Comparison of ENCODE assay signal across 8 cellular contexts in genomic region chr10:114403545-114404161, GRCh38. TPM values are rescaled to one million over a fixed set of nuclear protein-coding genes. Genes with fewer than 3 reads are reported as not detected.
DNase-seq lines count a peak whose midpoint lies in the region; ATAC-seq, FAIRE-seq and TF ChIP-seq lines count a peak whose summit lies in the region.

No MANE protein-coding gene starts in this region.

- peak; percentile 17 for FAIRE-seq in GM12892 (lab: Jason Lieb, UNC)

- DNase-seq in GM12892 (ENCODE audit: insufficient read length) (no peak), iPS DF 6.9 (ENCODE audit: low read depth, low spot score) (no peak), DMS79 (lab: John Stamatoyannopoulos, UW) (no peak)
- DNase-seq in CD8-positive, alpha-beta memory T cell, result no peak

- H3K4me1 Mint-ChIP-seq in activated naive CD8-positive, alpha-beta T cell (ENCODE audit: low read depth), result peaks cover 8% of the 10 kb centered on the region
- peaks cover 6 to 16% (median 8%) of the 10 kb centered on the region in 3 donors for H3K4me1 Mint-ChIP-seq in CD8-positive, alpha-beta memory T cell

- POLR2A ChIA-PET in CD8-positive, alpha-beta memory T cell (lab: Charles Lee), result no interaction called here

- H3K9me3 Mint-ChIP-seq in activated naive CD8-positive, alpha-beta T cell (ENCODE audit: low read depth), result peaks cover 5% of the 10 kb centered on the region
- H3K9me3 Mint-ChIP-seq in CD8-positive, alpha-beta memory T cell, result peaks cover 0 to 2% (median 0%) of the 10 kb centered on the region in 5 donors

- H3K4me1 ChIP-seq in iPS DF 6.9 (ENCODE audit: control insufficient read depth, insufficient read depth, low read length), result peaks cover 1% of the 10 kb centered on the region; the same call in 1 of the 2 replicates
- peaks cover 19 to 27% (median 25%) of the 10 kb centered on the region in 3 donors for H3K4me1 ChIP-seq in skeletal muscle tissue (ENCODE audit: control insufficient read depth in 3 of 3, insufficient read depth in 3 of 3, low read length in 3 of 3)
- H3K4me1 ChIP-seq in CD8-positive, alpha-beta memory T cell (ENCODE audit: insufficient read depth, low read length), result no peaks in the 10 kb centered on the region

- CTCF ChIA-PET in CD8-positive, alpha-beta memory T cell (lab: Charles Lee), result no interaction called here

- peaks cover 8% of the 10 kb centered on the region; the same call in 1 of the 2 replicates for H3K27me3 ChIP-seq in iPS DF 6.9 (ENCODE audit: control insufficient read depth, insufficient read depth, low read length)
- H3K27me3 ChIP-seq in skeletal muscle tissue (ENCODE audit: control insufficient read depth in 3 of 3, insufficient read depth in 3 of 3, low read length in 3 of 3), result peaks cover 13 to 34% (median 31%) of the 10 kb centered on the region in 3 donors
- peaks cover 10% of the 10 kb centered on the region for H3K27me3 ChIP-seq in CD8-positive, alpha-beta memory T cell (ENCODE audit: insufficient read depth, low read length, poor library complexity, severe bottlenecking)

- H3K9me3 ChIP-seq in iPS DF 6.9 (ENCODE audit: control insufficient read depth, insufficient read depth, low read length) (no peaks in the 10 kb centered on the region), skeletal muscle tissue (ENCODE audit: control insufficient read depth in 3 of 3, low read length in 3 of 3) (no peaks in the 10 kb centered on the region)
- H3K9me3 ChIP-seq in CD8-positive, alpha-beta memory T cell (ENCODE audit: low read length), result no peaks in the 10 kb centered on the region

- ATAC-seq in HG02973 (IDR thresholded peaks at IDR 0.05; ENCODE audit: unreplicated experiment) (no peak), GM19035 (IDR thresholded peaks at IDR 0.05; ENCODE audit: unreplicated experiment) (no peak)

- H3K27ac Mint-ChIP-seq in activated naive CD8-positive, alpha-beta T cell, result no peak overlapping the region
- no peak overlapping the region for H3K27ac Mint-ChIP-seq in CD8-positive, alpha-beta memory T cell

- no peak overlapping the region for H3K27ac ChIP-seq in iPS DF 6.9 (ENCODE audit: low read length)
- H3K27ac ChIP-seq in skeletal muscle tissue (ENCODE audit: low read depth, low read length), result peak overlapping the region; percentile 19
- H3K27ac ChIP-seq in CD8-positive, alpha-beta memory T cell (ENCODE audit: low read depth, low read length), result no peak overlapping the region

- peaks cover 38% of the 10 kb centered on the region for H3K27me3 Mint-ChIP-seq in activated naive CD8-positive, alpha-beta T cell
- H3K27me3 Mint-ChIP-seq in CD8-positive, alpha-beta memory T cell, result peaks cover 31 to 74% of the 10 kb centered on the region in 2 donors

- H3K4me3 ChIP-seq in iPS DF 6.9 (ENCODE audit: low read length) (peak overlapping the region; percentile 63; the same call in 1 of the 2 replicates), skeletal muscle tissue (ENCODE audit: low read length in 3 of 3) (peak overlapping the region; percentile 57 to 72 (median 65))
- H3K4me3 ChIP-seq in CD8-positive, alpha-beta memory T cell (ENCODE audit: low read length), result no peak overlapping the region

- TF ChIP-seq POLR2A in GM12892 (IDR thresholded peaks at IDR 0.05; ENCODE audit: low read depth, low read length), result no peak

- H3K9ac ChIP-seq in skeletal muscle tissue (ENCODE audit: low read depth in 1 of 3, low read length in 3 of 3), result peak overlapping the region; percentile 27 to 46 (median 33)

- H3K4me3 Mint-ChIP-seq in activated naive CD8-positive, alpha-beta T cell, result peak overlapping the region; percentile 59
- H3K4me3 Mint-ChIP-seq in CD8-positive, alpha-beta memory T cell, result peak overlapping the region in 3 of 7 donors; percentile 19 to 34 (median 23)

- WGBS in iPS DF 6.9 (ENCODE audit: insufficient coverage, insufficient read length), result no CpG with 5 or more reads among the region's 44 CpGs

- H3K36me3 Mint-ChIP-seq in activated naive CD8-positive, alpha-beta T cell, result no peaks in the 10 kb centered on the region
- H3K36me3 Mint-ChIP-seq in CD8-positive, alpha-beta memory T cell, result no peaks in the 10 kb centered on the region

- H3K36me3 ChIP-seq in iPS DF 6.9 (ENCODE audit: control insufficient read depth, insufficient read depth, low read length) (no peaks in the 10 kb centered on the region; the same call in 1 of the 2 replicates), skeletal muscle tissue (ENCODE audit: control insufficient read depth in 3 of 3, insufficient read depth in 3 of 3, low read length in 3 of 3) (no peaks in the 10 kb centered on the region)
- H3K36me3 ChIP-seq in CD8-positive, alpha-beta memory T cell (ENCODE audit: insufficient read depth, low read length), result no peaks in the 10 kb centered on the region

RNA-seq across cellular contexts. Expression of gene AFAP1L2, which starts 0.6 kb away (rescaled TPM):
- 4.2 TPM for polyA plus RNA-seq in GM12892 (2012; ENCODE audit: missing spikeins)
- total RNA-seq in skeletal muscle tissue, result 24.0 TPM
- 1 to 10 TPM; 1.6 to 2.5 TPM for total RNA-seq in CD8-positive, alpha-beta memory T cell
- polyA plus RNA-seq in CD8-positive, alpha-beta memory T cell, result 2.9 TPM
